Comparison of ENCODE assay signal across 14 cellular contexts in the genomic region with DNA sequence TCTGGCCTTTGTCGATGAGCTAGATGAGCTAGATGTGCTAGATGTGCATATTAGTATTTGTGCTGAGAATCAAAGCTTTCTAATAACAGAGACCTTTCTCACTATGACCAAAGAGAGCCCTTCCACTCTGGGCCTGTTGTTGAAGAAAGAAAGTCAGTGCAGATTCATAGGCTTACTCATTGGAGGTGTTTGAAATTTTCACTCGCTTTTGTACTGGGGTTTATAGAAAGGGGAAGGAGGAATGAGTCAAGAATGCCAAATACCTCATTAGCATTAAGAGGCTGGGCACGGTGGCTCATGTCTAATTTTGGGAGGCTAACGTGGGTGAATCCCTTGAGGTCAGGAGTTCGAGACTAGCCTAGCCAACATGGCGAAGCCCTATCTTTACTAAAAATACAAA.
DNase-seq lines count a peak whose midpoint lies in the region; TF ChIP-seq lines count a peak whose summit lies in the region.
"Had no signal": no experiment of that assay in that cellular context is flagged by ENCODE, and none has a peak within 500 bp of the region (broad histone marks: within the 10 kb centered on the region; RNA-seq: fewer than 3 reads in every experiment).

No MANE protein-coding gene starts in this region.

- H3K36me3 Mint-ChIP-seq in endodermal cell (ENCODE audit: low read depth) (peaks cover 70% of the 10 kb centered on the region), osteocyte (ENCODE audit: unreplicated experiment) (peaks cover 60% of the 10 kb centered on the region)

- no peaks in the 10 kb centered on the region for H3K9me2 ChIP-seq in GM23248 (ENCODE audit: insufficient read depth)

- H3K4me3 ChIP-seq in GM23248 (peak overlapping the region; percentile 25; the same call in 1 of the 2 replicates), endodermal cell (ENCODE audit: low read length) (no peak overlapping the region)
- H3K4me3 ChIP-seq: prostate gland, upper lobe of left lung had no signal

- H3K36me3 ChIP-seq in GM23248 (ENCODE audit: low read depth) (peaks cover 2% of the 10 kb centered on the region), endodermal cell (ENCODE audit: control insufficient read depth, insufficient read depth, low read length) (peaks cover 94% of the 10 kb centered on the region)
- H3K36me3 ChIP-seq: BE2C, prostate gland had no signal

- peak overlapping the region; percentile 39 for H3K4me2 ChIP-seq in GM23248 (ENCODE audit: unreplicated experiment)

- peaks cover 18% of the 10 kb centered on the region for H3F3A ChIP-seq in GM23248 (ENCODE audit: insufficient read depth)

- H3K27me3 ChIP-seq in GM23248 (replicated peaks; ENCODE audit: insufficient read depth) (no peaks in the 10 kb centered on the region), endodermal cell (ENCODE audit: control insufficient read depth, insufficient read depth, low read length, poor library complexity, severe bottlenecking) (no peaks in the 10 kb centered on the region)
- H3K27me3 ChIP-seq: BE2C, upper lobe of left lung had no signal

- in situ Hi-C loops in GM23248 (cut with MboI): no loop called here

- no peaks in the 10 kb centered on the region for H4K20me1 ChIP-seq in GM23248 (ENCODE audit: insufficient read depth)

- peak overlapping the region; percentile 14 for H3K27ac Mint-ChIP-seq in endodermal cell
- H3K27ac Mint-ChIP-seq in osteocyte (ENCODE audit: unreplicated experiment): peak overlapping the region; percentile 25

- H2AFZ ChIP-seq in GM23248: peak overlapping the region; percentile 83

- H3K4me3 Mint-ChIP-seq in endodermal cell (no peak overlapping the region), osteocyte (ENCODE audit: unreplicated experiment) (no peak overlapping the region)

- H3K4me1 ChIP-seq in GM23248 (ENCODE audit: insufficient read depth) (peaks cover 20% of the 10 kb centered on the region), endodermal cell (ENCODE audit: control insufficient read depth, insufficient read depth, low read length) (no peaks in the 10 kb centered on the region)
- H3K4me1 ChIP-seq: BE2C, prostate gland had no signal

- no peaks in the 10 kb centered on the region for H3K79me2 ChIP-seq in GM23248 (ENCODE audit: insufficient read depth)

- H3K4me1 Mint-ChIP-seq in endodermal cell (no peaks in the 10 kb centered on the region), osteocyte (ENCODE audit: unreplicated experiment) (peaks cover 9% of the 10 kb centered on the region)

- H3K9me3 Mint-ChIP-seq in endodermal cell (no peaks in the 10 kb centered on the region), osteocyte (ENCODE audit: unreplicated experiment) (no peaks in the 10 kb centered on the region)

- no peaks in the 10 kb centered on the region for H3K27me3 Mint-ChIP-seq in endodermal cell (ENCODE audit: insufficient read depth)
- H3K27me3 Mint-ChIP-seq in osteocyte (ENCODE audit: unreplicated experiment): no peaks in the 10 kb centered on the region

- H3K9ac ChIP-seq in GM23248: peak overlapping the region; percentile 52
- H3K9ac ChIP-seq in endodermal cell (ENCODE audit: extremely low read depth, low read length, poor library complexity, severe bottlenecking): no peak overlapping the region

- H3K27ac ChIP-seq in GM23248 (peak overlapping the region; percentile 66), endodermal cell (ENCODE audit: low read depth, low read length) (no peak overlapping the region)
- H3K27ac ChIP-seq: epithelial cell of prostate, upper lobe of left lung had no signal

- 13% methylated on average over 6 of the region's 6 CpGs for WGBS in GM23248 (ENCODE audit: low coverage in 1 of 2, low lambda C conversion rate in 2 of 2, missing lambda C conversion rate in 2 of 2), 2 experiments
- WGBS in endodermal cell (ENCODE audit: insufficient coverage in 1 of 2, insufficient read length in 1 of 2), 2 experiments: 80 to 96% methylated on average over 1 to 6 of the region's 6 CpGs

- DNase-seq in AG08396 (ENCODE audit: low spot score) (peak; percentile 5), GM23248 (peak; percentile 76), endodermal cell (no peak), osteocyte (ENCODE audit: extremely low spot score, unreplicated experiment) (no peak), NCI-H146 (lab: John Stamatoyannopoulos, UW) (no peak), COR-L47 (lab: John Stamatoyannopoulos, UW) (no peak)
- no peak for DNase-seq in stimulated activated CD4-positive, alpha-beta T cell treated with anti-CD3 and anti-CD28 coated beads, Interleukin-15, amount 100 ng/mL, for 24 hours
- no peak for DNase-seq in stimulated activated CD8-positive, alpha-beta memory T cell treated with anti-CD3 and anti-CD28 coated beads, Interleukin-4, amount 100 ng/mL, for 48 hours
- DNase-seq: BE2C, left colon, NCI-H2081 treated with DMSO at 0.1 percent for 48 hours, upper lobe of left lung had no signal

- H3K9me3 ChIP-seq in GM23248 (ENCODE audit: low read depth) (no peaks in the 10 kb centered on the region), endodermal cell (ENCODE audit: control insufficient read depth, low read length) (no peaks in the 10 kb centered on the region)
- H3K9me3 ChIP-seq: BE2C, prostate gland, upper lobe of left lung had no signal

- TF ChIP-seq CTCF in endodermal cell (conservative IDR thresholded peaks at IDR 0.05): no peak
- no peak for TF ChIP-seq CTCF in osteocyte (IDR thresholded peaks at IDR 0.05)

Comparison
In these comparisons a context has a peak if more than half of its experiments do, and no peak if none do; other contexts are left out.
1. DNase-seq: peak in AG08396 (single experiment) and GM23248 (single experiment); none in endodermal cell (single experiment), osteocyte (single experiment), NCI-H146 (single experiment), stimulated activated CD4-positive, alpha-beta T cell treated with anti-CD3 and anti-CD28 coated beads, Interleukin-15, amount 100 ng/mL, for 24 hours (single experiment), stimulated activated CD8-positive, alpha-beta memory T cell treated with anti-CD3 and anti-CD28 coated beads, Interleukin-4, amount 100 ng/mL, for 48 hours (single experiment) and COR-L47 (single experiment).